Comparison of ENCODE assay signal across 8 cellular contexts in the genomic region with DNA sequence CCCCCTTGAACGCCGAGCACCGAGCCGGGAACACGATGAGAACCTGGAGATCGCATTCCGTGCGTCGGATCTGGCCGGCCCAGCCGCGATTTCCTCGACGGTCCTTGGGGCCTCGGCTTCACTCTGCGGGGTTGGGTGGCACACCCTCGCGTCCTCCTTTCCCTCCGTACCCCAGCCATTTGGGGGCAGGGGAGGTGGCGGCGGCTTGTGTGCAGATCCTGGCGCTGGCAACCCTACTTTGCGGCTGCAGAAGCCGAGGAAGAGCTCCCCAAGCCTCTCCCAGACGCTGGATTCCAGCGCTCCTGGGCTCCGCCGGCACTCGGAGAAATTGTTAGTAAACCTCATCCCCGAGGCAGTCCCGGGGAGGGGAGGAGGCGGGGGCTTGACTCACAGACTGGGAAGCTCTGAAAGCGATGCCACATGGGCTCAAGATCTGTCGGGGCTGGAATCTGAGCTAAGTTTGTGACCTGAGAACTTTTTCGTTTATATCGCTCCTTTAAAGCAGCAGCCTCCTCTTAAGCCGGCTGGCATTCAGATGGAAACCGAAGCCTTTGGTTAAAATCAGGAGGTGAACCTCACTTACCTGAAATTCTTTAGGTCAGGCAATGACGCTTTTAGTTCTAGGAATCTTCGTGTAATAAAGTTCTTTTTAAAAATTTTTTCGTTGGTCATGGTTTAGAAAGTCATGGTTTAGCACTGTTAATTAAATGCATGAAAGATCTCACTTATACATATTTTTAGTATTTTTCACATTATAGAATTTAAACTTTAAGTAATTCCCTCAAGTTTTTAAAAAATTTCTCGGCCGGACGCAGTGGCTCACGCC. TPM values are rescaled to one million over a fixed set of nuclear protein-coding genes. Genes with fewer than 3 reads are reported as not detected.
DNase-seq lines count a peak whose midpoint lies in the region; ATAC-seq and TF ChIP-seq lines count a peak whose summit lies in the region.

No MANE protein-coding gene starts in this region.

- H3K27me3 Mint-ChIP-seq in stimulated activated naive CD8-positive, alpha-beta T cell treated with anti-CD3 and anti-CD28 coated beads, Interleukin-15, amount 100 ng/mL, for 72 hours: peaks cover 36% of the 10 kb centered on the region

- no peaks in the 10 kb centered on the region for H3K27me3 ChIP-seq in GM23248 (replicated peaks; ENCODE audit: insufficient read depth)

- H3K79me2 ChIP-seq in GM23248 (ENCODE audit: insufficient read depth): peaks cover 65% of the 10 kb centered on the region

- peak overlapping the region; percentile 99 for H3K4me2 ChIP-seq in GM23248 (ENCODE audit: unreplicated experiment)

- no peaks in the 10 kb centered on the region for H3K9me2 ChIP-seq in GM23248 (ENCODE audit: insufficient read depth)

- in situ Hi-C loops in GM23248 (cut with MboI): no loop called here

- H2AFZ ChIP-seq in GM23248: peak overlapping the region; percentile 89

- H3K4me3 ChIP-seq in GM23248: peak overlapping the region; percentile 82
- peak overlapping the region; percentile 87 for H3K4me3 ChIP-seq in epithelial cell of proximal tubule (ENCODE audit: low read depth, low read length)
- H3K4me3 ChIP-seq in mesodermal cell (ENCODE audit: extremely low read depth, insufficient read depth, low read length, poor library complexity, severe bottlenecking): peak overlapping the region; percentile 79

- TF ChIP-seq CTCF in epithelial cell of proximal tubule (conservative IDR thresholded peaks at IDR 0.05; ENCODE audit: low read depth, low read length): no peak

- H3K9me3 ChIP-seq in GM23248 (ENCODE audit: low read depth) (no peaks in the 10 kb centered on the region), mesodermal cell (ENCODE audit: control insufficient read depth, low read length) (no peaks in the 10 kb centered on the region)

- peak overlapping the region; percentile 83 for H3K4me3 Mint-ChIP-seq in stimulated activated naive CD8-positive, alpha-beta T cell treated with anti-CD3 and anti-CD28 coated beads, Interleukin-15, amount 100 ng/mL, for 72 hours

- H3K36me3 ChIP-seq in GM23248 (ENCODE audit: low read depth) (0 out of 2 replicates have a peak, but pooled peaks cover 3% of the 10 kb centered on the region), mesodermal cell (ENCODE audit: control insufficient read depth, insufficient read depth, low read length) (no peaks in the 10 kb centered on the region)

- H4K20me1 ChIP-seq in GM23248 (ENCODE audit: insufficient read depth): no peaks in the 10 kb centered on the region; the same call in 1 of the 2 replicates

- H3K4me1 ChIP-seq in GM23248 (ENCODE audit: insufficient read depth) (peaks cover 14% of the 10 kb centered on the region), mesodermal cell (ENCODE audit: control insufficient read depth, insufficient read depth, low read length, poor library complexity, severe bottlenecking) (peaks cover 5% of the 10 kb centered on the region)

- peaks cover 16% of the 10 kb centered on the region for H3K4me1 Mint-ChIP-seq in stimulated activated naive CD8-positive, alpha-beta T cell treated with anti-CD3 and anti-CD28 coated beads, Interleukin-15, amount 100 ng/mL, for 72 hours

- no peaks in the 10 kb centered on the region for H3K9me3 Mint-ChIP-seq in stimulated activated naive CD8-positive, alpha-beta T cell treated with anti-CD3 and anti-CD28 coated beads, Interleukin-15, amount 100 ng/mL, for 72 hours

- peak overlapping the region in 1 of 2 donors; percentile 48 for H3K27ac Mint-ChIP-seq in stimulated activated naive CD8-positive, alpha-beta T cell treated with anti-CD3 and anti-CD28 coated beads, Interleukin-15, amount 100 ng/mL, for 72 hours

- peaks cover 5% of the 10 kb centered on the region for H3F3A ChIP-seq in GM23248 (ENCODE audit: insufficient read depth)

- H3K9ac ChIP-seq in GM23248: peak overlapping the region; percentile 90

- 8 to 9% methylated on average over 45 of the region's 45 CpGs for WGBS in GM23248 (ENCODE audit: low coverage in 1 of 2, low lambda C conversion rate in 2 of 2, missing lambda C conversion rate in 2 of 2), 2 experiments
- 0% methylated on average over 15 to 25 of the region's 45 CpGs for WGBS in mesodermal cell (ENCODE audit: insufficient coverage in 2 of 2), 2 experiments

- DNase-seq in GM03348 (ENCODE audit: low spot score) (peak; percentile 93), GM23248 (peak; percentile 98), Kasumi-1 (lab: John Stamatoyannopoulos, UW) (peak; percentile 33 to 46), epithelial cell of proximal tubule (ENCODE audit: low read depth) (no peak), NOMO-1 (lab: John Stamatoyannopoulos, UW; ENCODE audit: unreplicated experiment in 2 of 2) (no peak)
- peak in 2 of 3 experiments; percentile 6 to 13 for DNase-seq in activated CD8-positive, alpha-beta memory T cell treated with anti-CD3 and anti-CD28 coated beads for 48 hours (ENCODE audit: low read depth in 2 of 3, low spot score in 2 of 3)
- DNase-seq in stimulated activated naive CD8-positive, alpha-beta T cell treated with anti-CD3 and anti-CD28 coated beads, Interleukin-15, amount 100 ng/mL, for 72 hours: peak in 1 of 2 donors; percentile 25

- ATAC-seq in stimulated activated naive CD8-positive, alpha-beta T cell treated with anti-CD3 and anti-CD28 coated beads, Interleukin-15, amount 100 ng/mL, for 72 hours: peak; percentile 46

- H3K27ac ChIP-seq in GM23248: peak overlapping the region; percentile 87
- H3K27ac ChIP-seq in mesodermal cell (ENCODE audit: low read depth, low read length, severe bottlenecking): peak overlapping the region; percentile 93

RNA-seq across cellular contexts. Expression of a gene that starts 0.8 kb away (rescaled TPM):
- 76.9 and 83.9 TPM in 2 replicates for total RNA-seq in GM23248 (2014; rRNA removed; shearing (Covaris generic))
- 42.7 and 44.6 TPM in 2 replicates for polyA plus RNA-seq in GM23248 (2016; fragmentation: Nextera tagmentation; extraction: Ambion mirVana)
- total RNA-seq in epithelial cell of proximal tubule: 25.0 and 36.1 TPM in 2 replicates
- polyA plus RNA-seq in mesodermal cell (2013, experiment 1 of 2): 30.7 TPM
- polyA plus RNA-seq in mesodermal cell (2013, experiment 2 of 2): 33.3 TPM

Comparison
In these comparisons a context has a peak if more than half of its experiments do, and no peak if none do; other contexts are left out.
1. DNase-seq: peak in GM03348 (single experiment), GM23248 (single experiment), Kasumi-1 (2 of 2) and activated CD8-positive, alpha-beta memory T cell treated with anti-CD3 and anti-CD28 coated beads for 48 hours (2 of 3); none in epithelial cell of proximal tubule (single experiment) and NOMO-1 (0 of 2).
2. Peak in every context shown above with its lines, with median percentiles within 50 percentile points of each other: H3K4me3 ChIP-seq.